ENCODE assay signal across 3 cellular contexts in genomic region chr4:162347492-162348213, GRCh38.
TF ChIP-seq lines count a peak whose summit lies in the region.

No MANE protein-coding gene starts in this region.

TF ChIP-seq in SK-N-SH, 30 proteins besides CTCF, POLR2A, EP300 and RAD21 (continues in another document):
- TF ChIP-seq YY1 (IDR thresholded peaks at IDR 0.05; ENCODE audit: low read depth) (no peak), PBX3 (IDR thresholded peaks at IDR 0.05) (no peak), ZBTB33 (IDR thresholded peaks at IDR 0.05; ENCODE audit: borderline replicate concordance, low read depth) (no peak), FOXM1 (IDR thresholded peaks at IDR 0.05; ENCODE audit: low read depth) (no peak), MAX (IDR thresholded peaks at IDR 0.05; ENCODE audit: low read depth) (no peak), RXRA (IDR thresholded peaks at IDR 0.05; ENCODE audit: borderline replicate concordance, low read depth) (no peak), CHD2 (IDR thresholded peaks at IDR 0.05; ENCODE audit: low read length, partially characterized antibody) (no peak), REST (IDR thresholded peaks at IDR 0.05; ENCODE audit: low read depth, low read length) (no peak), ELF1 (IDR thresholded peaks at IDR 0.05) (no peak), TCF12 (IDR thresholded peaks at IDR 0.05) (no peak), GABPA (IDR thresholded peaks at IDR 0.05; ENCODE audit: low read depth) (no peak), NRF1 (IDR thresholded peaks at IDR 0.05; ENCODE audit: low read depth, low read length) (no peak), JUND (IDR thresholded peaks at IDR 0.05) (no peak), FOSL2 (IDR thresholded peaks at IDR 0.05; ENCODE audit: borderline replicate concordance, low read depth) (no peak)

TF ChIP-seq in SK-N-SH treated with all-trans-retinoic acid at 6 μM for 48 hours, 23 proteins besides CTCF, POLR2A, EP300 and RAD21 (continued from another document):
- no peak for TF ChIP-seq ZNF565 (CRISPR knock-in tag; conservative IDR thresholded peaks at IDR 0.05; ENCODE audit: low read depth)
- TF ChIP-seq CSRNP3 (CRISPR knock-in tag; IDR thresholded peaks at IDR 0.05) = no peak
- TF ChIP-seq ZNF70 (CRISPR knock-in tag; IDR thresholded peaks at IDR 0.05) = no peak
- no peak for TF ChIP-seq POU6F1 (CRISPR knock-in tag; IDR thresholded peaks at IDR 0.05; ENCODE audit: borderline replicate concordance, low read depth)
- TF ChIP-seq SNAI2 (CRISPR knock-in tag; IDR thresholded peaks at IDR 0.05) = no peak
- TF ChIP-seq TCF4 (CRISPR knock-in tag; IDR thresholded peaks at IDR 0.05; ENCODE audit: borderline replicate concordance) = no peak
- TF ChIP-seq ARNTL (CRISPR knock-in tag; IDR thresholded peaks at IDR 0.05; ENCODE audit: borderline replicate concordance, low read depth) = no peak
- no peak for TF ChIP-seq BACH2 (CRISPR knock-in tag; IDR thresholded peaks at IDR 0.05; ENCODE audit: borderline replicate concordance)

TF ChIP-seq in endothelial cell of umbilical vein, 7 proteins besides CTCF, POLR2A, EP300 and RAD21:
- TF ChIP-seq JUN (IDR thresholded peaks at IDR 0.05; ENCODE audit: borderline replicate concordance, insufficient read depth, insufficient read length, low read depth) (no peak), POLR2AphosphoS5 (IDR thresholded peaks at IDR 0.05; ENCODE audit: insufficient read depth, low read depth, low read length) (no peak), MAX (IDR thresholded peaks at IDR 0.05; ENCODE audit: insufficient read depth, insufficient read length) (no peak), EZH2 (IDR thresholded peaks at IDR 0.05; ENCODE audit: borderline replicate concordance, low read depth, low read length, severe bottlenecking) (no peak), MYC (IDR thresholded peaks at IDR 0.05; ENCODE audit: low read depth, low read length) (no peak), GATA2 (IDR thresholded peaks at IDR 0.05; ENCODE audit: insufficient read depth, insufficient read length, low read depth, low read length) (no peak)
TF ChIP-seq in endothelial cell of umbilical vein: peak in this region for 0.
